27 cellular contexts compared by ENCODE assay signal in the genomic region with DNA sequence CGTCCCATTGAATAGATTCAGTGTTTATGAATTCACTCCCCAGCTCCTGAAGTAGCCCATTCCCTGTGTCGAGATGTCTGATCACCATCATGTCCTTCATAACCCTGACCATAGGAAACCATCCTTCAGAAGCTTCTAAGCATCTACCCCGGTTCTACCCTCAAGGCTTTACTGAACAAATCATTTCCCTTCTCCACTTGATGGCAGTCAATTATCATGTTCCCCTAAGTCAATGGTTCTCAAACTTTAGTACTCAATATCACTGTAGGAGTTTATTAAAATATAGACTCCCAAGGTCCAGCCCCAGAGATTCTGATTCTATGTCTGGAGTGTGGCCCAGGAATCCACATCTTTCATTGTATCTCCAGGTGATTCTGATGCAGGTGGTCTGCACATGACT.
DNase-seq lines count a peak whose midpoint lies in the region; ATAC-seq and TF ChIP-seq lines count a peak whose summit lies in the region.
"Had no signal": no experiment of that assay in that cellular context is flagged by ENCODE, and none has a peak within 500 bp of the region (broad histone marks: within the 10 kb centered on the region; RNA-seq: fewer than 3 reads in every experiment).

No MANE protein-coding gene starts in this region.

- peaks cover 6% of the 10 kb centered on the region for H3K27me3 Mint-ChIP-seq in GM23338 (ENCODE audit: insufficient read depth, low read depth, poor library complexity)
- H3K27me3 Mint-ChIP-seq: effector memory CD8-positive, alpha-beta T cell had no signal

- no peak overlapping the region for H3K27ac Mint-ChIP-seq in GM23338
- H3K27ac Mint-ChIP-seq: activated CD4-positive, alpha-beta T cell treated with anti-CD3 and anti-CD28 coated beads, Interleukin-2, amount 10 ng/mL, durations not matched to agents 7 days and 5 days; activated naive CD8-positive, alpha-beta T cell; activated T-helper 2 cell treated with anti-CD3 and anti-CD28 coated beads, Interferon-gamma antibody, Interleukin-2, Interleukin-4, amounts not matched to agents 10 μg/mL and 5 μg/mL and 100 μg/mL, durations not matched to agents 14 hours and 24 hours and 36 hours; CD8-positive, alpha-beta T cell; effector memory CD8-positive, alpha-beta T cell; neural progenitor cell had no signal

- in situ Hi-C loops in gastrocnemius medialis (cut with MboI; ENCODE audit: low sequenced_read_pairs in 4 of 4) = loop anchor here in 1 of 4 donors (25.0 kb wide), 1 partner anchor 326 kb away; a partner anchor contains a TSS

- H3K4me1 ChIP-seq in GM23338 (ENCODE audit: insufficient read depth) = peaks cover 5% of the 10 kb centered on the region; the same call in 1 of the 2 replicates
- no peaks in the 10 kb centered on the region for H3K4me1 ChIP-seq in RWPE2 (ENCODE audit: insufficient read depth, poor library complexity, severe bottlenecking)
- no peaks in the 10 kb centered on the region for H3K4me1 ChIP-seq in gastrocnemius medialis
- H3K4me1 ChIP-seq: prostate gland, spleen, thyroid gland had no signal

- no peak overlapping the region for H3K4me3 Mint-ChIP-seq in GM23338
- H3K4me3 Mint-ChIP-seq: activated CD4-positive, alpha-beta T cell treated with anti-CD3 and anti-CD28 coated beads, Interleukin-2, amount 10 ng/mL, durations not matched to agents 7 days and 5 days; activated naive CD8-positive, alpha-beta T cell; CD8-positive, alpha-beta T cell; effector memory CD8-positive, alpha-beta T cell; neural progenitor cell had no signal

- no peaks in the 10 kb centered on the region; the same call in 2 of the 3 replicates for H3K9me3 Mint-ChIP-seq in GM23338
- H3K9me3 Mint-ChIP-seq: activated CD4-positive, alpha-beta T cell treated with anti-CD3 and anti-CD28 coated beads, Interleukin-2, amount 10 ng/mL, durations not matched to agents 7 days and 5 days; activated T-helper 2 cell treated with anti-CD3 and anti-CD28 coated beads, Interferon-gamma antibody, Interleukin-2, Interleukin-4, amounts not matched to agents 10 μg/mL and 5 μg/mL and 100 μg/mL, durations not matched to agents 14 hours and 24 hours and 36 hours; CD8-positive, alpha-beta T cell; effector memory CD8-positive, alpha-beta T cell had no signal

- H3K4me2 ChIP-seq in GM23338 = no peak overlapping the region
- H3K4me2 ChIP-seq: neural progenitor cell had no signal

- H3K36me3 ChIP-seq in GM23338 (ENCODE audit: insufficient read depth) (no peaks in the 10 kb centered on the region), RWPE2 (ENCODE audit: low read depth) (no peaks in the 10 kb centered on the region), gastrocnemius medialis (no peaks in the 10 kb centered on the region)
- H3K36me3 ChIP-seq: neural progenitor cell, prostate gland, spleen, thyroid gland had no signal

- ATAC-seq in GM23338 (no peak), RWPE2 (ENCODE audit: low read depth) (no peak), gastrocnemius medialis (peak in 1 of 2 donors; percentile 80), GM19455 (IDR thresholded peaks at IDR 0.05; ENCODE audit: unreplicated experiment) (no peak), GM21825 (IDR thresholded peaks at IDR 0.05; ENCODE audit: unreplicated experiment) (no peak)
- ATAC-seq: CD8-positive, alpha-beta T cell; effector memory CD8-positive, alpha-beta T cell; left lobe of liver; mucosa of descending colon had no signal

- H4K20me1 ChIP-seq in GM23338 (replicated peaks; ENCODE audit: insufficient read depth) = no peaks in the 10 kb centered on the region

- no peaks in the 10 kb centered on the region for H3K36me3 Mint-ChIP-seq in GM23338 (ENCODE audit: low read depth)
- H3K36me3 Mint-ChIP-seq: activated naive CD8-positive, alpha-beta T cell; CD8-positive, alpha-beta T cell had no signal

- no peaks in the 10 kb centered on the region for H3F3A ChIP-seq in GM23338 (replicated peaks; ENCODE audit: low read depth)

- H3K4me3 ChIP-seq in GM23338 (no peak overlapping the region), RWPE2 (ENCODE audit: severe bottlenecking) (no peak overlapping the region), gastrocnemius medialis (no peak overlapping the region)
- H3K4me3 ChIP-seq: mucosa of descending colon, neural progenitor cell, prostate gland, SK-N-MC, spleen, thyroid gland had no signal

- H3K4me1 Mint-ChIP-seq in GM23338 = peaks cover 6% of the 10 kb centered on the region; the same call in 2 of the 3 replicates
- H3K4me1 Mint-ChIP-seq: activated CD4-positive, alpha-beta T cell treated with anti-CD3 and anti-CD28 coated beads, Interleukin-2, amount 10 ng/mL, durations not matched to agents 7 days and 5 days had no signal

- no peak overlapping the region for H3K27ac ChIP-seq in GM23338 (ENCODE audit: low read depth)
- no peak overlapping the region for H3K27ac ChIP-seq in RWPE2 (ENCODE audit: poor library complexity, severe bottlenecking)
- H3K27ac ChIP-seq in gastrocnemius medialis = no peak overlapping the region
- H3K27ac ChIP-seq: neural progenitor cell, prostate gland, SK-N-MC, spleen, thyroid gland had no signal

- peaks cover 3% of the 10 kb centered on the region; the same call in 1 of the 2 replicates for H3K9me2 ChIP-seq in GM23338 (ENCODE audit: insufficient read depth)

- H3K27me3 ChIP-seq in GM23338 (ENCODE audit: insufficient read depth) (no peaks in the 10 kb centered on the region), RWPE2 (ENCODE audit: insufficient read depth, poor library complexity, severe bottlenecking) (no peaks in the 10 kb centered on the region), gastrocnemius medialis (no peaks in the 10 kb centered on the region)
- H3K27me3 ChIP-seq: neural progenitor cell, spleen, thyroid gland had no signal

- H2AFZ ChIP-seq in GM23338 = no peak overlapping the region; the same call in 1 of the 2 replicates
- H2AFZ ChIP-seq: neural progenitor cell had no signal

- TF ChIP-seq CTCF in GM23338 (conservative IDR thresholded peaks at IDR 0.05; ENCODE audit: low read depth in 2 of 2) (peak; percentile 10 to 43; a peak in 2 of 4 replicates), RWPE2 (IDR thresholded peaks at IDR 0.05; ENCODE audit: poor library complexity, severe bottlenecking) (peak; percentile 5), gastrocnemius medialis (IDR thresholded peaks at IDR 0.05 in 4 of 5, conservative IDR thresholded peaks at IDR 0.05 in 1 of 5) (peak in 3 of 5 experiments; percentile 11 to 33 (median 32))

- DNase-seq in GM23338 (ENCODE audit: low spot score) (no peak), RWPE2 (ENCODE audit: low spot score) (no peak), globus pallidus (ENCODE audit: low spot score) (peak; percentile 56), gastrocnemius medialis (no peak), NCI-H2196 (lab: John Stamatoyannopoulos, UW; ENCODE audit: unreplicated experiment) (no peak)
- DNase-seq: activated CD4-positive, alpha-beta T cell treated with anti-CD3 and anti-CD28 coated beads, Interleukin-2, amount 10 ng/mL, durations not matched to agents 7 days and 5 days; CD8-positive, alpha-beta T cell; DMS79 treated with DMSO at 0.1 percent for 48 hours; effector memory CD8-positive, alpha-beta T cell; MM.1S; mucosa of descending colon; NCI-H146; NCI-H2171; NCI-H526; RPMI8226; spleen; stimulated activated CD4-positive, alpha-beta T cell treated with anti-CD3 and anti-CD28 coated beads, Interleukin-4, amount 100 ng/mL, for 1 hour; T-helper 2 cell; thyroid gland had no signal

- H3K9me3 ChIP-seq in RWPE2 (ENCODE audit: severe bottlenecking) = no peaks in the 10 kb centered on the region
- no peaks in the 10 kb centered on the region for H3K9me3 ChIP-seq in gastrocnemius medialis
- H3K9me3 ChIP-seq: mucosa of descending colon, prostate gland, spleen, thyroid gland had no signal

- intact Hi-C loops in gastrocnemius medialis (cut with DNase I; ENCODE audit: low total_unique reads) = loop anchor here (2.0 to 5.0 kb wide), 2 partner anchors 231 to 326 kb away; a partner anchor contains a TSS

- TF ChIP-seq POLR2A in gastrocnemius medialis (IDR thresholded peaks at IDR 0.05) = no peak

- H3K79me2 ChIP-seq in GM23338 (replicated peaks; ENCODE audit: insufficient read depth) = no peaks in the 10 kb centered on the region

TF ChIP-seq in GM23338, 12 proteins besides CTCF, POLR2A, EP300 and RAD21 (continues in another document):
- TF ChIP-seq JUNB (IDR thresholded peaks at IDR 0.05; ENCODE audit: unreplicated experiment) (no peak), EZH2phosphoT487 (IDR thresholded peaks at IDR 0.05; ENCODE audit: unreplicated experiment) (no peak), NANOG (IDR thresholded peaks at IDR 0.05; ENCODE audit: borderline replicate concordance) (no peak), ZNF331 (CRISPR knock-in tag; IDR thresholded peaks at IDR 0.05; ENCODE audit: low read depth) (no peak), ZNF114 (CRISPR knock-in tag; IDR thresholded peaks at IDR 0.05) (no peak), EZH2 (IDR thresholded peaks at IDR 0.05; ENCODE audit: low read depth, unreplicated experiment) (no peak), CREB1 (CRISPR knock-in tag; IDR thresholded peaks at IDR 0.05; ENCODE audit: low read depth) (no peak), STAT1 (IDR thresholded peaks at IDR 0.05; ENCODE audit: unreplicated experiment) (no peak)
- TF ChIP-seq, protein P1, sequence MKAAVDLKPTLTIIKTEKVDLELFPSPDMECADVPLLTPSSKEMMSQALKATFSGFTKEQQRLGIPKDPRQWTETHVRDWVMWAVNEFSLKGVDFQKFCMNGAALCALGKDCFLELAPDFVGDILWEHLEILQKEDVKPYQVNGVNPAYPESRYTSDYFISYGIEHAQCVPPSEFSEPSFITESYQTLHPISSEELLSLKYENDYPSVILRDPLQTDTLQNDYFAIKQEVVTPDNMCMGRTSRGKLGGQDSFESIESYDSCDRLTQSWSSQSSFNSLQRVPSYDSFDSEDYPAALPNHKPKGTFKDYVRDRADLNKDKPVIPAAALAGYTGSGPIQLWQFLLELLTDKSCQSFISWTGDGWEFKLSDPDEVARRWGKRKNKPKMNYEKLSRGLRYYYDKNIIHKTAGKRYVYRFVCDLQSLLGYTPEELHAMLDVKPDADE (IDR thresholded peaks at IDR 0.05) = no peak
